Comparison of ENCODE assay signal across 17 cellular contexts in the genomic region with DNA sequence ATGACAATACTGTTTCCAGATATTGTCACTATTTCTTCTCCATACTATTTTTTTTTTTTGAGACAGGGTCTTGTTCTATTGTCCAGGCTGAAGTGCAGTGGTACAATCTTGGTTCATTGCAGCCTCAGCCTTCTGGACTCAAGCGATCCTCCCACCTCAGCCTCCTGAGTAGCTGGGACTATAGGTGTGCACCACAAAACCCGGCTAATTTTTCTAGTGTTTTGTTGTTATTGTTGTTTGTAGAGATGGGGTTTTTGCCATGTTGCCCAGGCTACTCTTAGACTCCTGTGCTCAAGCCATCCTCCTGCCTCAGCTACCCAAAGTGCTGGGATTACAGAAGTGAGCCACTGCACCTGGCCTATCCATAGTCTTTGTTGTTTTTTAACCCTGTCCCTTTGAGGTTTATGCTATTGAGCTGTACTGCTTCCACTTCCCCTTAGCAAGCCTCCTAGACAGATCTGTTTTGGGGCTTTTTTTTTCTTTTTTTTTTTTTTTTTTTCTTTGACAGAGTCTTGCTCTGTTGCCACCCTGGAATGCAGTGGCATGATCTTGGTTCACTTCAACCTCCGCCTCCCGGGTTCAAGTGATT. TPM values are rescaled to one million over a fixed set of nuclear protein-coding genes. Genes with fewer than 3 reads are reported as not detected.
DNase-seq lines count a peak whose midpoint lies in the region; ATAC-seq and TF ChIP-seq lines count a peak whose summit lies in the region.
"Had no signal": no experiment of that assay in that cellular context is flagged by ENCODE, and none has a peak within 500 bp of the region (broad histone marks: within the 10 kb centered on the region; RNA-seq: fewer than 3 reads in every experiment).

No MANE protein-coding gene starts in this region.

- RAD21 ChIA-PET in HCT116 (lab: Charles Lee; ENCODE audit: low non-redundant PET in 1 of 2, low total read pairs in 2 of 2, uncharacterized antibody in 2 of 2, unreplicated experiment in 2 of 2), result no interaction called here

- no peaks in the 10 kb centered on the region for H3K36me3 Mint-ChIP-seq in activated CD4-positive, alpha-beta T cell treated with anti-CD3 and anti-CD28 coated beads, Interleukin-2, amount 10 ng/mL, durations not matched to agents 7 days and 5 days (ENCODE audit: low read depth)
- H3K36me3 Mint-ChIP-seq in activated CD4-positive, alpha-beta T cell treated with anti-CD3 and anti-CD28 coated beads, Interleukin-2, amount 10 ng/mL, durations not matched to agents 24 days and 14 days (ENCODE audit: low read depth), result no peaks in the 10 kb centered on the region
- H3K36me3 Mint-ChIP-seq in progenitor cell of endocrine pancreas (ENCODE audit: insufficient read depth), result no peaks in the 10 kb centered on the region

- peak overlapping the region; percentile 8 for H2AFZ ChIP-seq in HCT116 (ENCODE audit: low read depth, low read length, poor library complexity, severe bottlenecking)

- CTCF ChIA-PET in activated CD4-positive, alpha-beta T cell treated with anti-CD3 and anti-CD28 coated beads, Interleukin-2, amount 10 ng/mL, durations not matched to agents 7 days and 5 days (lab: Charles Lee), result interaction anchor here (0.6 to 2.2 kb wide), 2 partner anchors 11 to 24 kb away, joined by 3 to 13 read pairs; no protein-coding TSS in a partner anchor
- CTCF ChIA-PET in HCT116 (lab: Charles Lee) (interaction anchor here (1.0 kb wide), 1 partner anchor 9 kb away, joined by 3 read pairs; no protein-coding TSS in a partner anchor), Panc1 (lab: Charles Lee) (interaction anchor here (0.6 to 5.4 kb wide), 27 partner anchors 9 to 1187 kb away, joined by 3 to 142 read pairs (median 7); partner anchors contain the start of genes MAP3K10, PSMC4, SAMD4B and TTC9B), HEK293T (lab: Yijun Ruan, JAX) (no interaction called here)

- intact Hi-C loops in activated CD4-positive, alpha-beta T cell treated with anti-CD3 and anti-CD28 coated beads, Interleukin-2, amount 10 ng/mL, durations not matched to agents 24 days and 14 days (cut with micrococcal nuclease), result no loop called here
- intact Hi-C loops in HCT116 (cut with micrococcal nuclease) (no loop called here), Panc1 (cut with micrococcal nuclease; ENCODE audit: unreplicated experiment) (loop anchor here (2.0 kb wide), 1 partner anchor 27 kb away; the partner anchor contains the start of gene MAP3K10)

- no peaks in the 10 kb centered on the region for H3K9me2 ChIP-seq in HCT116 (ENCODE audit: insufficient read depth)

- H3K4me3 Mint-ChIP-seq in activated CD4-positive, alpha-beta T cell treated with anti-CD3 and anti-CD28 coated beads, Interleukin-2, amount 10 ng/mL, durations not matched to agents 7 days and 5 days, result no peak overlapping the region
- H3K4me3 Mint-ChIP-seq in activated CD4-positive, alpha-beta T cell treated with anti-CD3 and anti-CD28 coated beads, Interleukin-2, amount 10 ng/mL, durations not matched to agents 24 days and 14 days, result no peak overlapping the region
- no peak overlapping the region for H3K4me3 Mint-ChIP-seq in progenitor cell of endocrine pancreas (ENCODE audit: low read depth)

- H3K9me3 ChIP-seq in HCT116 (ENCODE audit: control insufficient read depth in 1 of 2, insufficient read depth in 1 of 2, low read depth in 1 of 2, low read length in 2 of 2), result no peaks in the 10 kb centered on the region
- no peaks in the 10 kb centered on the region for H3K9me3 ChIP-seq in Panc1 (ENCODE audit: control insufficient read depth, insufficient read depth, low read depth, low read length)
- H3K9me3 ChIP-seq: ovary, spleen, thoracic aorta had no signal

- peak overlapping the region; percentile 71 for H3K27ac Mint-ChIP-seq in activated CD4-positive, alpha-beta T cell treated with anti-CD3 and anti-CD28 coated beads, Interleukin-2, amount 10 ng/mL, durations not matched to agents 7 days and 5 days
- H3K27ac Mint-ChIP-seq in activated CD4-positive, alpha-beta T cell treated with anti-CD3 and anti-CD28 coated beads, Interleukin-2, amount 10 ng/mL, durations not matched to agents 24 days and 14 days, result no peak overlapping the region
- H3K27ac Mint-ChIP-seq in progenitor cell of endocrine pancreas, result peak overlapping the region; percentile 86
- H3K27ac Mint-ChIP-seq: activated T-helper 2 cell treated with anti-CD3 and anti-CD28 coated beads, Interferon-gamma antibody, Interleukin-2, Interleukin-4, amounts not matched to agents 10 μg/mL and 5 μg/mL and 100 μg/mL, durations not matched to agents 14 hours and 24 hours and 36 hours had no signal

- no peaks in the 10 kb centered on the region for H3K79me2 ChIP-seq in HCT116 (ENCODE audit: insufficient read depth, low read length)

- no peaks in the 10 kb centered on the region for H3K36me3 ChIP-seq in HCT116 (ENCODE audit: control insufficient read depth in 1 of 2, insufficient read depth in 2 of 2, low read length in 2 of 2)
- H3K36me3 ChIP-seq in Panc1 (ENCODE audit: control insufficient read depth, insufficient read depth, low read length), result no peaks in the 10 kb centered on the region
- H3K36me3 ChIP-seq: ovary, spleen, thoracic aorta had no signal

- no peaks in the 10 kb centered on the region for H3K27me3 Mint-ChIP-seq in activated CD4-positive, alpha-beta T cell treated with anti-CD3 and anti-CD28 coated beads, Interleukin-2, amount 10 ng/mL, durations not matched to agents 7 days and 5 days
- no peaks in the 10 kb centered on the region for H3K27me3 Mint-ChIP-seq in activated CD4-positive, alpha-beta T cell treated with anti-CD3 and anti-CD28 coated beads, Interleukin-2, amount 10 ng/mL, durations not matched to agents 24 days and 14 days
- peaks cover 6% of the 10 kb centered on the region for H3K27me3 Mint-ChIP-seq in progenitor cell of endocrine pancreas

- DNase-seq in activated CD4-positive, alpha-beta T cell treated with anti-CD3 and anti-CD28 coated beads, Interleukin-2, amount 10 ng/mL, durations not matched to agents 7 days and 5 days, result no peak
- no peak for DNase-seq in activated CD4-positive, alpha-beta T cell treated with anti-CD3 and anti-CD28 coated beads, Interleukin-2, amount 10 ng/mL, durations not matched to agents 24 days and 14 days
- DNase-seq in HCT116 (ENCODE audit: low read depth, low spot score) (no peak), Panc1 (ENCODE audit: low read depth, low spot score) (peak; percentile 97), progenitor cell of endocrine pancreas (ENCODE audit: low spot score, unreplicated experiment) (no peak), NCI-H69 (lab: John Stamatoyannopoulos, UW) (no peak), COLO829 (ENCODE audit: low spot score) (no peak), HEK293T (ENCODE audit: extremely low spot score) (no peak)
- DNase-seq: activated CD4-positive, alpha-beta T cell treated with anti-CD3 and anti-CD28 coated beads for 4 hours; GOT3; mammary epithelial cell; NCI-H2107; NK-92 treated with Interleukin-12 subunit alpha and Interleukin-12 subunit beta, amount 100 ng/mL, for 24 hours; ovary had no signal

- H3K27me3 ChIP-seq in HCT116 (ENCODE audit: insufficient read depth, low read length) (no peaks in the 10 kb centered on the region), Panc1 (ENCODE audit: control insufficient read depth, insufficient read depth, low read length) (no peaks in the 10 kb centered on the region)
- H3K27me3 ChIP-seq: ovary had no signal

- TF ChIP-seq RAD21 in HCT116 (IDR thresholded peaks at IDR 0.05; ENCODE audit: low read depth), result no peak

- H3K4me2 ChIP-seq in HCT116 (ENCODE audit: low read length), result no peak overlapping the region

- H3K9me3 Mint-ChIP-seq in activated CD4-positive, alpha-beta T cell treated with anti-CD3 and anti-CD28 coated beads, Interleukin-2, amount 10 ng/mL, durations not matched to agents 7 days and 5 days, result no peaks in the 10 kb centered on the region
- no peaks in the 10 kb centered on the region for H3K9me3 Mint-ChIP-seq in activated CD4-positive, alpha-beta T cell treated with anti-CD3 and anti-CD28 coated beads, Interleukin-2, amount 10 ng/mL, durations not matched to agents 24 days and 14 days
- no peaks in the 10 kb centered on the region for H3K9me3 Mint-ChIP-seq in progenitor cell of endocrine pancreas (ENCODE audit: low read depth)
- H3K9me3 Mint-ChIP-seq: activated T-helper 2 cell treated with anti-CD3 and anti-CD28 coated beads, Interferon-gamma antibody, Interleukin-2, Interleukin-4, amounts not matched to agents 10 μg/mL and 5 μg/mL and 100 μg/mL, durations not matched to agents 14 hours and 24 hours and 36 hours had no signal

- H3K4me3 ChIP-seq in HCT116 (replicated peaks in 1 of 2; ENCODE audit: low read depth in 1 of 2, low read length in 2 of 2), result no peak overlapping the region
- H3K4me3 ChIP-seq in Panc1 (ENCODE audit: low read depth in 2 of 2, low read length in 2 of 2), result no peak overlapping the region
- H3K4me3 ChIP-seq: ovary, spleen, thoracic aorta had no signal

- in situ Hi-C loops in Panc1 (cut with HindIII; ENCODE audit: low pct_unique_long_range_greater_than_20kb, low sequenced_read_pairs), result no loop called here

- no peak for TF ChIP-seq POLR2A in HCT116 (IDR thresholded peaks at IDR 0.05; ENCODE audit: borderline replicate concordance, extremely low read depth, insufficient read depth, insufficient read length)

- BruUV-seq in HCT116 (replicated peaks; lab: Mats Ljungman, UMichigan), result no TSS peak
- BruUV-seq in Panc1 (replicated peaks; lab: Mats Ljungman, UMichigan), result no TSS peak

- H3K4me1 ChIP-seq in HCT116 (ENCODE audit: control insufficient read depth in 1 of 2, insufficient read depth in 2 of 2, low read length in 2 of 2) (peaks cover 0 to 17% of the 10 kb centered on the region in 2 experiments; a peak in 2 of 4 replicates), Panc1 (ENCODE audit: control insufficient read depth, insufficient read depth, low read length) (peaks cover 15% of the 10 kb centered on the region)

- H3K9ac ChIP-seq in HCT116 (ENCODE audit: low read length), result no peak overlapping the region

- TF ChIP-seq CTCF in HCT116 (IDR thresholded peaks at IDR 0.05 in 2 of 3, conservative IDR thresholded peaks at IDR 0.05 in 1 of 3; ENCODE audit: borderline replicate concordance in 1 of 3, insufficient read depth in 1 of 3, low read depth in 2 of 3, low read length in 2 of 3) (no peak), Panc1 (IDR thresholded peaks at IDR 0.05) (no peak), progenitor cell of endocrine pancreas (IDR thresholded peaks at IDR 0.05; ENCODE audit: unreplicated experiment) (no peak)

- H3K4me1 Mint-ChIP-seq in activated CD4-positive, alpha-beta T cell treated with anti-CD3 and anti-CD28 coated beads, Interleukin-2, amount 10 ng/mL, durations not matched to agents 7 days and 5 days, result peaks cover 15% of the 10 kb centered on the region
- H3K4me1 Mint-ChIP-seq in activated CD4-positive, alpha-beta T cell treated with anti-CD3 and anti-CD28 coated beads, Interleukin-2, amount 10 ng/mL, durations not matched to agents 24 days and 14 days, result peaks cover 9% of the 10 kb centered on the region
- H3K4me1 Mint-ChIP-seq in progenitor cell of endocrine pancreas (ENCODE audit: low read depth), result no peaks in the 10 kb centered on the region

- POLR2A ChIA-PET in activated CD4-positive, alpha-beta T cell treated with anti-CD3 and anti-CD28 coated beads, Interleukin-2, amount 10 ng/mL, durations not matched to agents 7 days and 5 days (lab: Charles Lee), result no interaction called here
- POLR2A ChIA-PET in HCT116 (lab: Charles Lee) (interaction anchor here (1.0 kb wide), 1 partner anchor 16 kb away, joined by 3 read pairs; no protein-coding TSS in a partner anchor), Panc1 (lab: Charles Lee) (interaction anchor here (0.6 to 1.6 kb wide), 15 partner anchors 11 to 1545 kb away, joined by 3 to 19 read pairs (median 6); no protein-coding TSS in a partner anchor), HEK293T (lab: Yijun Ruan, JAX) (interaction anchor here (1.0 kb wide), 1 partner anchor 16 kb away, joined by 3 read pairs; no protein-coding TSS in a partner anchor)

- H4K20me1 ChIP-seq in HCT116 (ENCODE audit: insufficient read depth), result no peaks in the 10 kb centered on the region

- H3K27ac ChIP-seq in HCT116 (ENCODE audit: low read depth, low read length), result no peak overlapping the region
- H3K27ac ChIP-seq in Panc1 (ENCODE audit: low read length), result peak overlapping the region; percentile 0; the same call in 1 of the 2 replicates
- H3K27ac ChIP-seq: ovary, thoracic aorta had no signal

- ATAC-seq in HCT116 (no peak), Panc1 (peak; percentile 51)

RNA-seq across cellular contexts. Expression of gene MAP3K10, which starts 27.6 kb away (rescaled TPM):
- 10 to 100 TPM; 15.7 to 19.7 TPM for total RNA-seq in activated CD4-positive, alpha-beta T cell treated with anti-CD3 and anti-CD28 coated beads, Interleukin-2, amount 10 ng/mL, durations not matched to agents 7 days and 5 days
- total RNA-seq in activated CD4-positive, alpha-beta T cell treated with anti-CD3 and anti-CD28 coated beads, Interleukin-2, amount 10 ng/mL, durations not matched to agents 24 days and 14 days, result 16.6 and 17.6 TPM in 2 replicates
- 17.3 TPM for total RNA-seq in HCT116 (2021; ENCODE audit: unreplicated experiment)
- polyA plus RNA-seq in HCT116 (2012), result 10.5 and 12.4 TPM in 2 replicates
- 255 TPM for total RNA-seq in Panc1 (2021; ENCODE audit: unreplicated experiment)
- polyA plus RNA-seq in Panc1 (2012; ENCODE audit: insufficient read length), result 324 TPM
- total RNA-seq in progenitor cell of endocrine pancreas, result 35.3 and 37.2 TPM in 2 replicates

RNA-seq across cellular contexts. Expression of gene TTC9B, which starts 54.5 kb away (rescaled TPM):
- not detected for total RNA-seq in activated CD4-positive, alpha-beta T cell treated with anti-CD3 and anti-CD28 coated beads, Interleukin-2, amount 10 ng/mL, durations not matched to agents 7 days and 5 days
- total RNA-seq in activated CD4-positive, alpha-beta T cell treated with anti-CD3 and anti-CD28 coated beads, Interleukin-2, amount 10 ng/mL, durations not matched to agents 24 days and 14 days, result not detected in 2 replicates
- total RNA-seq in HCT116 (2021; ENCODE audit: unreplicated experiment) (1.7 TPM), Panc1 (2021; ENCODE audit: unreplicated experiment) (2.3 TPM), progenitor cell of endocrine pancreas (not detected in 2 replicates)
- 2.6 and 3.0 TPM in 2 replicates for polyA plus RNA-seq in HCT116 (2012)
- polyA plus RNA-seq in Panc1 (2012; ENCODE audit: insufficient read length), result 1.8 TPM
- total RNA-seq: activated T-helper 2 cell treated with anti-CD3 and anti-CD28 coated beads, Interferon-gamma antibody, Interleukin-2, Interleukin-4, amounts not matched to agents 10 μg/mL and 5 μg/mL and 100 μg/mL, durations not matched to agents 14 hours and 24 hours and 36 hours; mammary epithelial cell; ovary; spleen; thoracic aorta had no signal
- polyA plus RNA-seq: mammary epithelial cell, ovary, spleen had no signal
